In the genomic region with DNA sequence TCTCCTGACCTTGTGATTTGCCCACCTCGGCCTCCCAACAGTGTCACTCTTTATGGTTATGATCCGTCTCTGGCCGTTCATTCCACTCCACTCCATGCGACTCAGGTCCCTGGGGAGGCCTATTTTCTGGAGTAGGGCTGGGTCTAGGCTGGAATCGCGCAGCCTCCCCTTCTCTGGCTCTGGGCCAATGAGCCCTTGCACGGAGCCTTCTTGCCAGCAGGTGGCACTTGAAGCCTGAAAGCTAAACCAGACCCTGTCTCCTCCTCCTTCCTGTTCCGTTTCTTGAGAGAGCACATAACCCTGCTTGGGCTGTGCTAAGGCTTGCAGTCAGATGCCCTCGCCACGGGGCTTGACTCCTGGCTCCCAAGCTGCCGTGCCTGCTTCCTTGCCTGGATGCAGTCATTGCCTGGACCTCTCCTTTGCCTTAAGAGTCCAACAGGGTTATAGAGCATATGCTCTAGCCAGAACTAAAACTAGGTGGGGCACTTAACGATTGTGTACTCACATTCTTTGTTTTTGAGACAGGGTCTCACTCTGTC, we compare ENCODE assay signal across 2 cellular contexts.
TF ChIP-seq lines count a peak whose summit lies in the region.

No MANE protein-coding gene starts in this region.

TF ChIP-seq in IMR-90, 13 proteins besides CTCF, POLR2A, EP300 and RAD21:
- TF ChIP-seq MXI1 (IDR thresholded peaks at IDR 0.05; ENCODE audit: borderline replicate concordance, low read depth, low read length) = no peak
- peak; percentile 90 for TF ChIP-seq SMC3 (IDR thresholded peaks at IDR 0.05; ENCODE audit: low read depth, low read length)
- peak; percentile 39; the same call in 1 of the 2 replicates for TF ChIP-seq MAZ (IDR thresholded peaks at IDR 0.05; ENCODE audit: borderline replicate concordance, low read depth, low read length)

TF ChIP-seq in endothelial cell of umbilical vein, 7 proteins besides CTCF, POLR2A, EP300 and RAD21:
- TF ChIP-seq POLR2AphosphoS5 (IDR thresholded peaks at IDR 0.05; ENCODE audit: insufficient read depth, low read depth, low read length) = peak; percentile 66
- TF ChIP-seq GATA2 (IDR thresholded peaks at IDR 0.05; ENCODE audit: insufficient read depth, insufficient read length, low read depth, low read length) = no peak
TF ChIP-seq in endothelial cell of umbilical vein: peak in this region for 1.
